ENCODE assay signal across 37 cellular contexts in genomic region chrX:137600769-137601168, GRCh38. TPM values are rescaled to one million over a fixed set of nuclear protein-coding genes. Genes with fewer than 3 reads are reported as not detected.
"Had no signal": no experiment of that assay in that cellular context is flagged by ENCODE, and none has a peak within 500 bp of the region (broad histone marks: within the 10 kb centered on the region; RNA-seq: fewer than 3 reads in every experiment).

No MANE protein-coding gene starts in this region.

- DNase-seq: Karpas-422, Kasumi-1, MG63, MM.1S, MV-4-11, NCI-H1048, NCI-H1092, NCI-H1092 treated with DMSO at 0.1 percent for 48 hours, NCI-H1105, NCI-H1105 treated with DMSO at 0.1 percent for 48 hours, NCI-H1417, NCI-H1417 treated with DMSO at 0.1 percent for 48 hours, NCI-H1436, NCI-H1436 treated with DMSO at 0.1 percent for 48 hours, NCI-H146, NCI-H1694, NCI-H1694 treated with DMSO at 0.1 percent for 48 hours, NCI-H187, NCI-H187 treated with DMSO at 0.1 percent for 48 hours, NCI-H1930, NCI-H2029, NCI-H2029 treated with DMSO at 0.1 percent for 48 hours, NCI-H2081, NCI-H2081 treated with DMSO at 0.1 percent for 48 hours, NCI-H2107, NCI-H2171, NCI-H2171 treated with DMSO at 0.1 percent for 48 hours, NCI-H2227 treated with DMSO at 0.1 percent for 48 hours, NCI-H226, NCI-H345, NCI-H446, NCI-H446 treated with DMSO at 0.1 percent for 48 hours, NCI-H510A had no signal

- H3K36me3 ChIP-seq: MG63 had no signal

- H3K9ac ChIP-seq: KMS-11 had no signal

- H3K9me3 ChIP-seq: MG63 had no signal

- H3K4me3 ChIP-seq: MG63 had no signal

- H3K27me3 ChIP-seq: MG63 had no signal

- H3K27ac ChIP-seq: KMS-11 had no signal

- H3K4me2 ChIP-seq: KMS-11 had no signal

RNA-seq across cellular contexts. Expression of gene ZIC3, which starts 34.8 kb away (rescaled TPM):
- total RNA-seq: LHCN-M2, M059J, MCF 10A had no signal
